ENCODE assay signal across 1 cellular context in genomic region chr16:57329718-57330327, GRCh38.
A peak's percentile ranks its signal among the peaks of the same experiment; 100 is the strongest.
TF ChIP-seq lines count a peak whose summit lies in the region.

No MANE protein-coding gene starts in this region.

TF ChIP-seq in GM12878, 131 proteins besides CTCF, POLR2A, EP300 and RAD21:
- no peak for TF ChIP-seq ZZZ3 (IDR thresholded peaks at IDR 0.05; ENCODE audit: control insufficient read depth, insufficient read length, low read depth)
- no peak for TF ChIP-seq BHLHE40 (IDR thresholded peaks at IDR 0.05; ENCODE audit: borderline replicate concordance in 1 of 2, low read depth in 2 of 2, low read length in 1 of 2)
- TF ChIP-seq, protein P1, sequence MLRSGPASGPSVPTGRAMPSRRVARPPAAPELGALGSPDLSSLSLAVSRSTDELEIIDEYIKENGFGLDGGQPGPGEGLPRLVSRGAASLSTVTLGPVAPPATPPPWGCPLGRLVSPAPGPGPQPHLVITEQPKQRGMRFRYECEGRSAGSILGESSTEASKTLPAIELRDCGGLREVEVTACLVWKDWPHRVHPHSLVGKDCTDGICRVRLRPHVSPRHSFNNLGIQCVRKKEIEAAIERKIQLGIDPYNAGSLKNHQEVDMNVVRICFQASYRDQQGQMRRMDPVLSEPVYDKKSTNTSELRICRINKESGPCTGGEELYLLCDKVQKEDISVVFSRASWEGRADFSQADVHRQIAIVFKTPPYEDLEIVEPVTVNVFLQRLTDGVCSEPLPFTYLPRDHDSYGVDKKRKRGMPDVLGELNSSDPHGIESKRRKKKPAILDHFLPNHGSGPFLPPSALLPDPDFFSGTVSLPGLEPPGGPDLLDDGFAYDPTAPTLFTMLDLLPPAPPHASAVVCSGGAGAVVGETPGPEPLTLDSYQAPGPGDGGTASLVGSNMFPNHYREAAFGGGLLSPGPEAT (IDR thresholded peaks at IDR 0.05; ENCODE audit: low read depth): no peak
- TF ChIP-seq NFIC (IDR thresholded peaks at IDR 0.05; ENCODE audit: low read depth, low read length): peak; percentile 74; the same call in 1 of the 2 replicates
- no peak for TF ChIP-seq ASH2L (IDR thresholded peaks at IDR 0.05; ENCODE audit: borderline replicate concordance, low read depth)
- TF ChIP-seq SPI1 (IDR thresholded peaks at IDR 0.05; ENCODE audit: borderline replicate concordance, insufficient read depth, low read depth, low read length): no peak
- TF ChIP-seq ZNF384 (IDR thresholded peaks at IDR 0.05; ENCODE audit: borderline replicate concordance, low read depth, low read length): no peak
- no peak for TF ChIP-seq SMAD1 (IDR thresholded peaks at IDR 0.05; ENCODE audit: low read depth, partially characterized antibody)
- TF ChIP-seq ZNF687 (IDR thresholded peaks at IDR 0.05): no peak
- 0 out of 2 replicates have a peak, but pooled peaks have one; percentile 26 for TF ChIP-seq ATF2 (IDR thresholded peaks at IDR 0.05; ENCODE audit: low read length)
- no peak for TF ChIP-seq CEBPZ (IDR thresholded peaks at IDR 0.05; ENCODE audit: low read depth, low read length)
- TF ChIP-seq RUNX3 (IDR thresholded peaks at IDR 0.05; ENCODE audit: low read length): 0 out of 2 replicates have a peak, but pooled peaks have one; percentile 23
- no peak for TF ChIP-seq NRF1 (conservative IDR thresholded peaks at IDR 0.05; ENCODE audit: low read depth, low read length)
- peak; percentile 79 for TF ChIP-seq JUNB (IDR thresholded peaks at IDR 0.05)
- no peak for TF ChIP-seq CUX1 (IDR thresholded peaks at IDR 0.05; ENCODE audit: insufficient replicate concordance, low read depth, low read length)
- TF ChIP-seq SKIL (IDR thresholded peaks at IDR 0.05; ENCODE audit: low read depth, poor library complexity, severe bottlenecking): no peak
- TF ChIP-seq MEF2A (IDR thresholded peaks at IDR 0.05; ENCODE audit: insufficient read depth, low read depth, low read length): peak; percentile 70; the same call in 1 of the 2 replicates
- TF ChIP-seq IKZF2 (IDR thresholded peaks at IDR 0.05): peak; percentile 29 to 40; a peak in 1 of 4 replicates
